ENCODE assay signal across 26 cellular contexts in genomic region chr13:26021956-26022355, GRCh38. TPM values are rescaled to one million over a fixed set of nuclear protein-coding genes. Genes with fewer than 3 reads are reported as not detected.
A peak's percentile ranks its signal among the peaks of the same experiment; 100 is the strongest.
DNase-seq lines count a peak whose midpoint lies in the region; ATAC-seq and TF ChIP-seq lines count a peak whose summit lies in the region.
"Had no signal": no experiment of that assay in that cellular context is flagged by ENCODE, and none has a peak within 500 bp of the region (broad histone marks: within the 10 kb centered on the region; RNA-seq: fewer than 3 reads in every experiment).

No MANE protein-coding gene starts in this region.

- 0 out of 22 replicates have a peak overlapping the region, but pooled peaks of 1 of the 11 experiments have one; percentile 9 for H3K27ac ChIP-seq in BLaER1 treated with 17β-estradiol and CSF1 and Interleukin-3, amounts not matched to agents 10 nM and 100 nM
- H3K27ac ChIP-seq in OCI-LY3 (ENCODE audit: low read length) = no peak overlapping the region
- H3K27ac ChIP-seq: Peyer's patch, spleen, upper lobe of right lung had no signal

- peaks cover 40 to 62% (median 59%) of the 10 kb centered on the region in 10 experiments for H3K4me1 ChIP-seq in BLaER1 treated with 17β-estradiol and CSF1 and Interleukin-3, amounts not matched to agents 10 nM and 100 nM
- H3K4me1 ChIP-seq in OCI-LY3 (ENCODE audit: low read length) = peaks cover 14% of the 10 kb centered on the region
- H3K4me1 ChIP-seq: Peyer's patch, spleen had no signal

- no peak for ATAC-seq in HG03159 (IDR thresholded peaks at IDR 0.05; ENCODE audit: unreplicated experiment)
- ATAC-seq: HepG2 had no signal

- TF ChIP-seq CTCF in OCI-LY3 (IDR thresholded peaks at IDR 0.05; ENCODE audit: low read depth, low read length) (no peak), endothelial cell (IDR thresholded peaks at IDR 0.05; ENCODE audit: unreplicated experiment) (no peak)

- H3K27me3 Mint-ChIP-seq in endothelial cell (ENCODE audit: unreplicated experiment) = peaks cover 4% of the 10 kb centered on the region
- H3K27me3 Mint-ChIP-seq: activated CD4-positive, alpha-beta memory T cell treated with anti-CD3 and anti-CD28 coated beads for 36 hours; CD4-positive, alpha-beta T cell had no signal

- no peaks in the 10 kb centered on the region for H3K9me3 ChIP-seq in BLaER1 treated with 17β-estradiol and CSF1 and Interleukin-3, amounts not matched to agents 10 nM and 100 nM (replicated peaks in 1 of 11)
- H3K9me3 ChIP-seq in OCI-LY3 (ENCODE audit: insufficient read depth, low read length) = no peaks in the 10 kb centered on the region
- H3K9me3 ChIP-seq: Peyer's patch, spleen, upper lobe of right lung had no signal

- no peak overlapping the region for H3K4me3 Mint-ChIP-seq in endothelial cell (ENCODE audit: unreplicated experiment)
- H3K4me3 Mint-ChIP-seq: activated CD4-positive, alpha-beta memory T cell treated with anti-CD3 and anti-CD28 coated beads for 36 hours; activated naive CD4-positive, alpha-beta T cell treated with anti-CD3 and anti-CD28 coated beads, Interleukin-2, amount 10 ng/mL, durations not matched to agents 7 days and 5 days; activated T-helper 1 cell treated with anti-CD3 and anti-CD28 coated beads, Interleukin-12 subunit alpha, Interleukin-12 subunit beta, Interleukin-2, Interleukin-4 antibody, amounts not matched to agents 30 ng/mL and 10 ng/mL and 1 ng/mL, durations not matched to agents 14 hours and 24 hours and 36 hours; CD4-positive, alpha-beta T cell; dendritic cell treated with granulocyte-macrophage colony-stimulating factor and Interleukin-4, amounts not matched to agents 40 ng/mL and 50 ng/mL, for 4 days; naive B cell had no signal

- no peaks in the 10 kb centered on the region for H3K9me3 Mint-ChIP-seq in endothelial cell (ENCODE audit: unreplicated experiment)
- H3K9me3 Mint-ChIP-seq: activated CD4-positive, alpha-beta memory T cell treated with anti-CD3 and anti-CD28 coated beads for 36 hours; activated naive CD4-positive, alpha-beta T cell treated with anti-CD3 and anti-CD28 coated beads, Interleukin-2, amount 10 ng/mL, durations not matched to agents 7 days and 5 days; activated T-helper 1 cell treated with anti-CD3 and anti-CD28 coated beads, Interleukin-12 subunit alpha, Interleukin-12 subunit beta, Interleukin-2, Interleukin-4 antibody, amounts not matched to agents 30 ng/mL and 10 ng/mL and 1 ng/mL, durations not matched to agents 14 hours and 24 hours and 36 hours; CD4-positive, alpha-beta T cell; dendritic cell treated with granulocyte-macrophage colony-stimulating factor and Interleukin-4, amounts not matched to agents 40 ng/mL and 50 ng/mL, for 4 days had no signal

- H3K36me3 ChIP-seq in BLaER1 treated with 17β-estradiol and CSF1 and Interleukin-3, amounts not matched to agents 10 nM and 100 nM = no peaks in the 10 kb centered on the region
- H3K36me3 ChIP-seq in OCI-LY3 (replicated peaks; ENCODE audit: low read depth, low read length) = no peaks in the 10 kb centered on the region
- H3K36me3 ChIP-seq: Peyer's patch, spleen, upper lobe of right lung had no signal

- H3K4me1 Mint-ChIP-seq in endothelial cell (ENCODE audit: unreplicated experiment) = peaks cover 63% of the 10 kb centered on the region
- H3K4me1 Mint-ChIP-seq: naive B cell had no signal

- H2AFZ ChIP-seq in OCI-LY3 (ENCODE audit: low read depth, low read length) = no peak overlapping the region

- H3K27me3 ChIP-seq in BLaER1 treated with 17β-estradiol and CSF1 and Interleukin-3, amounts not matched to agents 10 nM and 100 nM = peaks cover 0 to 19% (median 8%) of the 10 kb centered on the region in 11 experiments; a peak in 9 of 22 replicates
- H3K27me3 ChIP-seq in OCI-LY3 (ENCODE audit: low read depth, low read length) = no peaks in the 10 kb centered on the region; the same call in 1 of the 2 replicates
- H3K27me3 ChIP-seq: Peyer's patch, upper lobe of right lung had no signal

- no peaks in the 10 kb centered on the region for H4K20me1 ChIP-seq in BLaER1 treated with 17β-estradiol and CSF1 and Interleukin-3, amounts not matched to agents 10 nM and 100 nM
- no peaks in the 10 kb centered on the region for H4K20me1 ChIP-seq in OCI-LY3 (ENCODE audit: insufficient read depth, low read length)

- H3K9ac ChIP-seq in BLaER1 treated with 17β-estradiol and CSF1 and Interleukin-3, amounts not matched to agents 10 nM and 100 nM = no peak overlapping the region
- no peak overlapping the region for H3K9ac ChIP-seq in OCI-LY3 (ENCODE audit: low read length)

- DNase-seq in endothelial cell (ENCODE audit: low spot score) (no peak), putamen (ENCODE audit: low spot score) (peak; percentile 15), cerebellar cortex (ENCODE audit: low spot score) (no peak), HK-2 (ENCODE audit: unreplicated experiment) (no peak)
- DNase-seq in stimulated activated naive CD4-positive, alpha-beta T cell treated with Interleukin-2 at 50 U/mL for 16 hours (lab: John Stamatoyannopoulos, UW) = no peak
- DNase-seq: activated CD4-positive, alpha-beta memory T cell treated with anti-CD3 and anti-CD28 coated beads for 36 hours; activated CD4-positive, CD25-positive, alpha-beta regulatory T cell treated with anti-CD3 and anti-CD28 coated beads, Interleukin-2, amount 50 U/mL, for 72 hours; activated CD8-positive, alpha-beta memory T cell treated with anti-CD3 and anti-CD28 coated beads, Interleukin-2, amount 50 U/mL, for 4 hours; activated naive CD4-positive, alpha-beta T cell treated with anti-CD3 and anti-CD28 coated beads, Interleukin-2, amount 10 ng/mL, durations not matched to agents 7 days and 5 days; CD4-positive, alpha-beta T cell; DMS 273 treated with DMSO at 0.1 percent for 48 hours; naive B cell; NCI-H1048; NK-92 treated with Interleukin-12 subunit alpha and Interleukin-12 subunit beta, amount 100 ng/mL, for 24 hours; occipital lobe; Peyer's patch; spleen; stimulated activated CD4-positive, alpha-beta T cell treated with anti-CD3 and anti-CD28 coated beads, Interleukin-2, amount 100 ng/mL, for 48 hours had no signal

- peaks cover 9% of the 10 kb centered on the region for H3K36me3 Mint-ChIP-seq in endothelial cell (ENCODE audit: low read depth, unreplicated experiment)
- H3K36me3 Mint-ChIP-seq: naive B cell had no signal

- H3K27ac Mint-ChIP-seq in endothelial cell (ENCODE audit: unreplicated experiment) = peak overlapping the region; percentile 44
- H3K27ac Mint-ChIP-seq: activated CD4-positive, alpha-beta memory T cell treated with anti-CD3 and anti-CD28 coated beads for 36 hours; activated naive CD4-positive, alpha-beta T cell treated with anti-CD3 and anti-CD28 coated beads, Interleukin-2, amount 10 ng/mL, durations not matched to agents 7 days and 5 days; activated T-helper 1 cell treated with anti-CD3 and anti-CD28 coated beads, Interleukin-12 subunit alpha, Interleukin-12 subunit beta, Interleukin-2, Interleukin-4 antibody, amounts not matched to agents 30 ng/mL and 10 ng/mL and 1 ng/mL, durations not matched to agents 14 hours and 24 hours and 36 hours; CD4-positive, alpha-beta T cell; dendritic cell treated with granulocyte-macrophage colony-stimulating factor and Interleukin-4, amounts not matched to agents 40 ng/mL and 50 ng/mL, for 4 days; naive B cell had no signal

- H3K4me2 ChIP-seq in BLaER1 treated with 17β-estradiol and CSF1 and Interleukin-3, amounts not matched to agents 10 nM and 100 nM = peak overlapping the region; percentile 36 to 79 (median 68); a peak in 20 of 22 replicates
- H3K4me2 ChIP-seq in OCI-LY3 (ENCODE audit: low read length) = peak overlapping the region; percentile 38

- no peaks in the 10 kb centered on the region for H3K79me2 ChIP-seq in OCI-LY3 (ENCODE audit: low read length)

- H3K4me3 ChIP-seq in BLaER1 treated with 17β-estradiol and CSF1 and Interleukin-3, amounts not matched to agents 10 nM and 100 nM = no peak overlapping the region
- H3K4me3 ChIP-seq in OCI-LY3 (ENCODE audit: low read length) = no peak overlapping the region
- H3K4me3 ChIP-seq: Peyer's patch, spleen, upper lobe of right lung had no signal

RNA-seq across cellular contexts. Expression of gene SHISA2, which starts 29.9 kb away (rescaled TPM):
- 71.5 TPM for total RNA-seq in endothelial cell (ENCODE audit: unreplicated experiment)
- total RNA-seq: HepG2, left lobe of liver had no signal
